15 cellular contexts compared by ENCODE assay signal in the genomic region with DNA sequence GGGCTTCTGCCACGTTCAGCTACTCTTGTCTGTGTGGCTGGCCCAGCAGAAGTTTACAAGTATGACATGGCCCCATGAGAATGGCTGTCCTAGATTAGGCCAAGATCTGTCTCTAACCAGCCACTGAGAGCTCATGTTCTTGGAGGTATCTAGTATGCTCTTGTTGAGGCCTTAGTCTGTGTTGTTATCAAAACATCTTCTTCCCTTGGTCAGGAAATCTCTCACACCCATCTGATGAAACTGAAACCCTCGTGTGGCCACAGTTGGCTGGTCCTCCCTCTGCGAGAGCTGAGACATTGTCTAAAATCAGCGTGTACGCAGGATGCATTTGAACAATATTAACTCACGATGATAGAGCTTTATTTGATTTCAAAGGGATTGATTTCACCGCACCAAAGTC.
DNase-seq lines count a peak whose midpoint lies in the region; ATAC-seq, FAIRE-seq and TF ChIP-seq lines count a peak whose summit lies in the region.
"Had no signal": no experiment of that assay in that cellular context is flagged by ENCODE, and none has a peak within 500 bp of the region (broad histone marks: within the 10 kb centered on the region; RNA-seq: fewer than 3 reads in every experiment).

No MANE protein-coding gene starts in this region.

- no peak overlapping the region for H3K4me2 ChIP-seq in K562 (ENCODE audit: insufficient read depth, low read length)
- H3K4me2 ChIP-seq in PC-9 = no peak overlapping the region

- H3K9ac ChIP-seq in K562 (ENCODE audit: insufficient read depth in 1 of 2, low read depth in 2 of 2, low read length in 2 of 2) = no peak overlapping the region

- H3K79me2 ChIP-seq in K562 (ENCODE audit: control insufficient read depth, insufficient read depth, low read length) = no peaks in the 10 kb centered on the region
- H3K79me2 ChIP-seq in PC-9 (ENCODE audit: low read depth) = no peaks in the 10 kb centered on the region

- peak overlapping the region; percentile 38; the same call in 1 of the 2 replicates for H2AFZ ChIP-seq in K562 (ENCODE audit: low read depth, low read length)
- H2AFZ ChIP-seq in PC-9 = no peak overlapping the region

- H3K4me3 ChIP-seq in K562 (no peak overlapping the region), gastrocnemius medialis (no peak overlapping the region), PC-9 (no peak overlapping the region)

- no peaks in the 10 kb centered on the region for H3K9me2 ChIP-seq in PC-9 (ENCODE audit: insufficient read depth)

- TF ChIP-seq POLR2A in GM12892 (IDR thresholded peaks at IDR 0.05; ENCODE audit: low read depth, low read length) (no peak), K562 (conservative IDR thresholded peaks at IDR 0.05) (no peak), gastrocnemius medialis (IDR thresholded peaks at IDR 0.05) (no peak)

- TF ChIP-seq CTCF in K562 (IDR thresholded peaks at IDR 0.05 in 2 of 3, conservative IDR thresholded peaks at IDR 0.05 in 1 of 3; ENCODE audit: insufficient read depth in 2 of 3, low read depth in 1 of 3, low read length in 3 of 3) (no peak), gastrocnemius medialis (IDR thresholded peaks at IDR 0.05 in 4 of 5, conservative IDR thresholded peaks at IDR 0.05 in 1 of 5) (no peak), PC-9 (conservative IDR thresholded peaks at IDR 0.05) (no peak)

- BruUV-seq in K562 (replicated peaks; lab: Mats Ljungman, UMichigan) (no TSS peak), PC-9 (replicated peaks; lab: Mats Ljungman, UMichigan) (no TSS peak)

- TF ChIP-seq EP300 in K562 (IDR thresholded peaks at IDR 0.05; ENCODE audit: low read length) = no peak

- 48% methylated on average over 7 of the region's 7 CpGs for WGBS in K562 (ENCODE audit: insufficient coverage, low coverage, missing lambda C conversion rate)

- peaks cover 3% of the 10 kb centered on the region for H3K9me3 ChIP-seq in K562 (replicated peaks; ENCODE audit: control insufficient read depth, insufficient read depth, low read depth, low read length)
- H3K9me3 ChIP-seq in gastrocnemius medialis = no peaks in the 10 kb centered on the region
- no peaks in the 10 kb centered on the region for H3K9me3 ChIP-seq in PC-9 (ENCODE audit: insufficient read depth, low read depth)

- in situ Hi-C loops in K562 (cut with MboI) (no loop called here), gastrocnemius medialis (cut with MboI; ENCODE audit: low sequenced_read_pairs in 4 of 4) (loop anchor here in 2 of 4 donors (10.0 kb wide), 2 partner anchors 68 to 122 kb away; no protein-coding TSS in a partner anchor)

- H3K36me3 ChIP-seq in K562 (ENCODE audit: control insufficient read depth, insufficient read depth, low read length) (no peaks in the 10 kb centered on the region), gastrocnemius medialis (peaks cover 2 to 79% of the 10 kb centered on the region in 2 donors), PC-9 (ENCODE audit: low read depth) (no peaks in the 10 kb centered on the region)

- no peaks in the 10 kb centered on the region for H4K20me1 ChIP-seq in K562 (replicated peaks; ENCODE audit: control insufficient read depth, insufficient read depth, low read length)
- no peaks in the 10 kb centered on the region for H4K20me1 ChIP-seq in PC-9 (ENCODE audit: insufficient read depth)

- no peaks in the 10 kb centered on the region for H3F3A ChIP-seq in PC-9 (ENCODE audit: insufficient read depth, low read depth)

- peaks cover 7 to 12% of the 10 kb centered on the region in 2 experiments for H3K4me1 ChIP-seq in K562 (replicated peaks in 1 of 2; ENCODE audit: control insufficient read depth in 2 of 2, insufficient read depth in 2 of 2, low read length in 2 of 2)
- H3K4me1 ChIP-seq in gastrocnemius medialis = peaks cover 62 to 66% of the 10 kb centered on the region in 2 donors
- H3K4me1 ChIP-seq in PC-9 (replicated peaks; ENCODE audit: insufficient read depth) = no peaks in the 10 kb centered on the region

- CTCF ChIA-PET in K562 (lab: Yijun Ruan, JAX; ENCODE audit: low intra/inter-chr PET ratio) = no interaction called here
- CTCF ChIA-PET in PC-9 (lab: Charles Lee) = no interaction called here

- H3K27ac ChIP-seq in K562 (ENCODE audit: extremely low read depth, low read depth, low read length) (no peak overlapping the region), gastrocnemius medialis (peak overlapping the region; percentile 94 to 99 (median 96)), PC-9 (no peak overlapping the region)
- H3K27ac ChIP-seq: C4-2B had no signal

- no peak for TF ChIP-seq RAD21 in K562 (CRISPR knock-in tag; conservative IDR thresholded peaks at IDR 0.05 in 1 of 2, IDR thresholded peaks at IDR 0.05 in 1 of 2)

- H3K27me3 ChIP-seq in K562 (ENCODE audit: control insufficient read depth in 2 of 2, insufficient read depth in 2 of 2, low read length in 2 of 2) (no peaks in the 10 kb centered on the region), gastrocnemius medialis (no peaks in the 10 kb centered on the region), PC-9 (ENCODE audit: insufficient read depth, low read depth) (peaks cover 86% of the 10 kb centered on the region)

- ATAC-seq in HG03103 (IDR thresholded peaks at IDR 0.05; ENCODE audit: low read depth, unreplicated experiment) (peak; percentile 87), K562 (peak; percentile 46), gastrocnemius medialis (peak in 1 of 2 donors; percentile 22), GM21717 (IDR thresholded peaks at IDR 0.05; ENCODE audit: unreplicated experiment) (no peak)

- POLR2A ChIA-PET in K562 (lab: Yijun Ruan, JAX) = interaction anchor here (0.7 kb wide), 2 partner anchors 183 to 189 kb away, joined by 3 read pairs; no protein-coding TSS in a partner anchor
- POLR2A ChIA-PET in PC-9 (lab: Charles Lee; ENCODE audit: unreplicated experiment) = no interaction called here

- FAIRE-seq in GM12892 (lab: Jason Lieb, UNC) (peak; percentile 66), K562 (lab: Jason Lieb, UNC) (no peak)
- FAIRE-seq: frontal cortex, H54 had no signal

- intact Hi-C loops in K562 (cut with micrococcal nuclease) (no loop called here), gastrocnemius medialis (cut with DNase I; ENCODE audit: low total_unique reads) (no loop called here), PC-9 (cut with micrococcal nuclease; ENCODE audit: unreplicated experiment) (no loop called here)

- DNase-seq in GM12892 (ENCODE audit: insufficient read length) (no peak), K562 (ENCODE audit: extremely low read depth in 1 of 4, low spot score in 3 of 4) (no peak), gastrocnemius medialis (no peak), T-helper 1 cell (no peak), PC-9 (no peak), NCI-H1092 treated with DMSO at 0.1 percent for 48 hours (lab: John Stamatoyannopoulos, UW) (no peak)
- DNase-seq: EL, KBM-7, NCI-H1436 treated with DMSO at 0.1 percent for 48 hours, posterior cingulate gyrus had no signal

- H3K9me1 ChIP-seq in K562 (ENCODE audit: control insufficient read depth, insufficient read depth, low read length) = no peaks in the 10 kb centered on the region

TF ChIP-seq in K562, 482 proteins besides CTCF, POLR2A, EP300 and RAD21:
- no peak for TF ChIP-seq MYBL2 (IDR thresholded peaks at IDR 0.05; ENCODE audit: low read depth)
- TF ChIP-seq MYBL2 (CRISPR knock-in tag; IDR thresholded peaks at IDR 0.05; ENCODE audit: borderline replicate concordance) = no peak
- TF ChIP-seq, protein P1, sequence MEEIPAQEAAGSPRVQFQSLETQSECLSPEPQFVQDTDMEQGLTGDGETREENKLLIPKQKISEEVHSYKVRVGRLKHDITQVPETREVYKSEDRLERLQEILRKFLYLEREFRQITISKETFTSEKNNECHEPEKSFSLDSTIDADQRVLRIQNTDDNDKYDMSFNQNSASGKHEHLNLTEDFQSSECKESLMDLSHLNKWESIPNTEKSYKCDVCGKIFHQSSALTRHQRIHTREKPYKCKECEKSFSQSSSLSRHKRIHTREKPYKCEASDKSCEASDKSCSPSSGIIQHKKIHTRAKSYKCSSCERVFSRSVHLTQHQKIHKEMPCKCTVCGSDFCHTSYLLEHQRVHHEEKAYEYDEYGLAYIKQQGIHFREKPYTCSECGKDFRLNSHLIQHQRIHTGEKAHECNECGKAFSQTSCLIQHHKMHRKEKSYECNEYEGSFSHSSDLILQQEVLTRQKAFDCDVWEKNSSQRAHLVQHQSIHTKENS (CRISPR knock-in tag; IDR thresholded peaks at IDR 0.05) = no peak
- TF ChIP-seq, protein P2, sequence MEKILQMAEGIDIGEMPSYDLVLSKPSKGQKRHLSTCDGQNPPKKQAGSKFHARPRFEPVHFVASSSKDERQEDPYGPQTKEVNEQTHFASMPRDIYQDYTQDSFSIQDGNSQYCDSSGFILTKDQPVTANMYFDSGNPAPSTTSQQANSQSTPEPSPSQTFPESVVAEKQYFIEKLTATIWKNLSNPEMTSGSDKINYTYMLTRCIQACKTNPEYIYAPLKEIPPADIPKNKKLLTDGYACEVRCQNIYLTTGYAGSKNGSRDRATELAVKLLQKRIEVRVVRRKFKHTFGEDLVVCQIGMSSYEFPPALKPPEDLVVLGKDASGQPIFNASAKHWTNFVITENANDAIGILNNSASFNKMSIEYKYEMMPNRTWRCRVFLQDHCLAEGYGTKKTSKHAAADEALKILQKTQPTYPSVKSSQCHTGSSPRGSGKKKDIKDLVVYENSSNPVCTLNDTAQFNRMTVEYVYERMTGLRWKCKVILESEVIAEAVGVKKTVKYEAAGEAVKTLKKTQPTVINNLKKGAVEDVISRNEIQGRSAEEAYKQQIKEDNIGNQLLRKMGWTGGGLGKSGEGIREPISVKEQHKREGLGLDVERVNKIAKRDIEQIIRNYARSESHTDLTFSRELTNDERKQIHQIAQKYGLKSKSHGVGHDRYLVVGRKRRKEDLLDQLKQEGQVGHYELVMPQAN (IDR thresholded peaks at IDR 0.05; ENCODE audit: borderline replicate concordance) = no peak

Comparison
In these comparisons a context has a peak if more than half of its experiments do, and no peak if none do; other contexts are left out.
1. H3K27ac ChIP-seq: peak in gastrocnemius medialis (4 of 4); none in K562 (single experiment) and PC-9 (single experiment).